8 cellular contexts compared by ENCODE assay signal in the genomic region with DNA sequence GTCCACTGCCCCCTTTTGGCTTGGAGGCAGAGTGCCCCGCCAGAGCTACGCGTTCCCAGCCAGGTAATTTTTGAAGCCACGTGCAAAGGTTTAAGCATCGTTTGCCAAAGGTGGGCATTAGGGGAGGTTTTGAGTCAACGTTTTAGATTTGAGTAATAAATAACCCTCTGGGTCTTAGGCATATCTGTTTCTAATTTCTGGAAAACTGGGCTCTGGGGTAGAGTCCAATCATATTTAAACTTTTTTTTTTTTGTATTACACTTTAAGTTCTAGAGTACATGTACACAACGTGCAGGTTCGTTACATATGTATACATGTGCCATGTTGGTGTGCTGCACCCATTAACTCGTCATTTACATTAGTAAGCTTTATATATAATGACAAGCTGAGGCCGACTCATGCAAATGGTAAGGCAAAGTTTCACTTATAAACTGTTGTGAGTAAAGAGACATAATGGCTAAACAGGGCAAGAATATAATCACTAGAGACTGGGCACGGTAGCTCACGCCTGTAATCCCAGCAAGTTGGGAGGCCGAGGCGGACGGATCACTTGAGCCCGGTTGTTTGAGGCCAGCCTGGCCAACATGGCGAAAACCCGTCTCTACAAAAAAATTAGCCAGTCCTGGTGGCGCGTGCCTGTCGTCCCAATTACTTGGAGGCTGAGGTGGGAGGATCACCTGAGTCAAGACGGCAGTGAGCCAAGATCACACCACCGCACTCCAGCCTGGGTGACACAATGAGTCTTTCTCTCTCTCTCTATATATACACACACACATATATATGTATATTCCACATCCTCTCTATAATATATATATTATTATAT. TPM values are rescaled to one million over a fixed set of nuclear protein-coding genes. Genes with fewer than 3 reads are reported as not detected.
DNase-seq lines count a peak whose midpoint lies in the region; ATAC-seq, FAIRE-seq and TF ChIP-seq lines count a peak whose summit lies in the region.

No MANE protein-coding gene starts in this region.

- no peak overlapping the region for H3K27ac ChIP-seq in ACC112 (ENCODE audit: low read depth, low read length)
- H3K27ac ChIP-seq in HEK293 (ENCODE audit: extremely low read depth, low read depth, low read length): no peak overlapping the region; the same call in 1 of the 2 replicates

- peak overlapping the region; percentile 3 for H2AFZ ChIP-seq in ACC112 (ENCODE audit: low read length, unreplicated experiment)

- POLR2A ChIA-PET in HEK293 (lab: Yijun Ruan, JAX): interaction anchor here (0.6 to 2.8 kb wide), 6 partner anchors 11 to 462 kb away, joined by 3 to 12 read pairs (median 6); a partner anchor contains a TSS

- no peak for FAIRE-seq in RCC 7860 (lab: Jason Lieb, UNC)

- no peak for DNase-seq in astrocyte of the spinal cord (ENCODE audit: low read depth, low spot score)
- no peak for DNase-seq in RCC 7860 (ENCODE audit: low spot score)
- no peak for DNase-seq in GM03348 (ENCODE audit: low spot score)
- DNase-seq in NCI-H524 (lab: John Stamatoyannopoulos, UW): no peak

- CTCF ChIA-PET in HEK293 (lab: Yijun Ruan, JAX): interaction anchor here (0.6 to 2.4 kb wide), 15 partner anchors 8 to 895 kb away, joined by 3 to 28 read pairs (median 4); no protein-coding TSS in a partner anchor

- H3K4me1 ChIP-seq in ACC112 (ENCODE audit: control insufficient read depth, insufficient read depth, low read length, unreplicated experiment) (no peaks in the 10 kb centered on the region), HEK293 (ENCODE audit: control insufficient read depth, insufficient read depth, low read length) (no peaks in the 10 kb centered on the region), mononuclear cell (ENCODE audit: insufficient read depth, low read length) (peaks cover 8% of the 10 kb centered on the region)

- ATAC-seq in GM18502 (IDR thresholded peaks at IDR 0.05; ENCODE audit: poor library complexity, unreplicated experiment): no peak

- no peaks in the 10 kb centered on the region for H3K36me3 ChIP-seq in ACC112 (ENCODE audit: insufficient read depth, low read length)
- H3K36me3 ChIP-seq in HEK293 (ENCODE audit: control insufficient read depth in 2 of 2, insufficient read depth in 1 of 2, low read length in 2 of 2): peaks cover 0 to 7% of the 10 kb centered on the region in 2 experiments; a peak in 2 of 3 replicates

- H3K9me3 ChIP-seq in HEK293 (ENCODE audit: control insufficient read depth, insufficient read depth, low read depth, low read length) (no peaks in the 10 kb centered on the region), mononuclear cell (ENCODE audit: low read depth, low read length) (no peaks in the 10 kb centered on the region)

- H3K4me3 ChIP-seq in ACC112 (ENCODE audit: low read depth, low read length): peak overlapping the region; percentile 98
- no peak overlapping the region for H3K4me3 ChIP-seq in HEK293 (ENCODE audit: low read depth, low read length)
- peak overlapping the region; percentile 87 for H3K4me3 ChIP-seq in astrocyte of the spinal cord (ENCODE audit: low read depth, low read length)
- H3K4me3 ChIP-seq in mononuclear cell (ENCODE audit: low read length): peak overlapping the region; percentile 90

- no peak for TF ChIP-seq CTCF in HEK293 (tag by site-specific recombination; IDR thresholded peaks at IDR 0.05)
- peak; percentile 93 for TF ChIP-seq CTCF in astrocyte of the spinal cord (IDR thresholded peaks at IDR 0.05; ENCODE audit: low read depth, low read length)

- H3K27me3 ChIP-seq in ACC112 (ENCODE audit: insufficient read depth, low read length) (no peaks in the 10 kb centered on the region), mononuclear cell (ENCODE audit: insufficient read depth, low read length) (no peaks in the 10 kb centered on the region)

- H3K79me2 ChIP-seq in ACC112 (ENCODE audit: control insufficient read depth, insufficient read depth, low read length, unreplicated experiment): peaks cover 32% of the 10 kb centered on the region

- in situ Hi-C loops in astrocyte of the spinal cord (cut with HindIII; ENCODE audit: low sequenced_read_pairs): no loop called here

TF ChIP-seq in HEK293, 187 proteins besides CTCF, POLR2A, EP300 and RAD21:
- TF ChIP-seq ZNF324 (tag by site-specific recombination; IDR thresholded peaks at IDR 0.05): 0 out of 2 replicates have a peak, but pooled peaks have one; percentile 5
- TF ChIP-seq ZNF2 (tag by site-specific recombination; IDR thresholded peaks at IDR 0.05): 0 out of 2 replicates have a peak, but pooled peaks have one; percentile 7
- no peak for TF ChIP-seq ZFP69B (tag by site-specific recombination; IDR thresholded peaks at IDR 0.05)
- peak; percentile 81; the same call in 1 of the 2 replicates for TF ChIP-seq ZEB2 (tag by site-specific recombination; IDR thresholded peaks at IDR 0.05)
- TF ChIP-seq SP7 (tag by site-specific recombination; IDR thresholded peaks at IDR 0.05): no peak
- TF ChIP-seq, protein P1, sequence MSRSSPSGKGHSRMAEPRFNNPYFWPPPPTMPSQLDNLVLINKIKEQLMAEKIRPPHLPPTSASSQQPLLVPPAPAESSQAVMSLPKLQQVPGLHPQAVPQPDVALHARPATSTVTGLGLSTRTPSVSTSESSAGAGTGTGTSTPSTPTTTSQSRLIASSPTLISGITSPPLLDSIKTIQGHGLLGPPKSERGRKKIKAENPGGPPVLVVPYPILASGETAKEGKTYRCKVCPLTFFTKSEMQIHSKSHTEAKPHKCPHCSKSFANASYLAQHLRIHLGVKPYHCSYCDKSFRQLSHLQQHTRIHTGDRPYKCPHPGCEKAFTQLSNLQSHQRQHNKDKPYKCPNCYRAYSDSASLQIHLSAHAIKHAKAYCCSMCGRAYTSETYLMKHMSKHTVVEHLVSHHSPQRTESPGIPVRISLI (tag by site-specific recombination; IDR thresholded peaks at IDR 0.05): 0 out of 2 replicates have a peak, but pooled peaks have one; percentile 19
- TF ChIP-seq ZSCAN30 (tag by site-specific recombination; IDR thresholded peaks at IDR 0.05): no peak
- TF ChIP-seq ZFP37 (tag by site-specific recombination; IDR thresholded peaks at IDR 0.05): 0 out of 2 replicates have a peak, but pooled peaks have one; percentile 4
- TF ChIP-seq ZXDB (tag by site-specific recombination; IDR thresholded peaks at IDR 0.05): 0 out of 2 replicates have a peak, but pooled peaks have one; percentile 14
- 0 out of 2 replicates have a peak, but pooled peaks have one; percentile 78 for TF ChIP-seq KLF8 (tag by site-specific recombination; IDR thresholded peaks at IDR 0.05)
- 0 out of 2 replicates have a peak, but pooled peaks have one; percentile 5 for TF ChIP-seq KLF16 (tag by site-specific recombination; IDR thresholded peaks at IDR 0.05)
- peak; percentile 15 for TF ChIP-seq SETDB1 (IDR thresholded peaks at IDR 0.05; ENCODE audit: insufficient read length, low read length)
- peak; percentile 9; the same call in 1 of the 2 replicates for TF ChIP-seq ZNF501 (tag by site-specific recombination; IDR thresholded peaks at IDR 0.05)
- TF ChIP-seq ZNF544 (tag by site-specific recombination; IDR thresholded peaks at IDR 0.05): no peak

RNA-seq across cellular contexts. Expression of a gene that starts 0.5 kb away (rescaled TPM):
- 49.3 TPM for total RNA-seq in mononuclear cell
